Comparison of ENCODE assay signal across 8 cellular contexts in the genomic region with DNA sequence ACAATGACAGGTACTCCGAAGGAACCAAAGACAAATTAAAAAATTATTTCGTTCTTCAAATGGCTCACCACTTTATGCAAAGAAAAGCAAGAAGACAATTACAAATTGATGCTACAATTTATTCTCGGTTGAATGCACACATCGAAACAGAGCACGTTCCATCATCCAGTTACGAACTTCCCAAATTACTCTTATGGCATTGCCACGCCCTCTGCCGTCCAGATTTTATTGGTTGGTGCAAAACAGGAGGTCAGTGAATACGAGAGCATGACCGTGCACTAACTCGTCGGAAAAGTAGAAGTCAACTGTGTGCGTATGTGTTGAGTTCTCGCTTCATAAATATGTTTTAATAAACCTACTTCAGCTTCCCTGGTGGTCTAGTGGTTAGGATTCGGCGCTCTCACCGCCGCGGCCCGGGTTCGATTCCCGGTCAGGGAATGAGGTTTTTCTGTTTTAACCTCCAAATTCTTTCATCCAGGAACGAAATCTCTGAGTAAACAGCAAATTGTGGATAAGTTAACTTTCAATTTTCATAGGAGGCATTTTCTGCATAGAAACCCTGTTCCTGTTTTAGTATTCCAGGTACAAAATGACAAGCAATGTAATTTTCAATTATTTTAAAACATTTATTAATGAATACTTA. TPM values are rescaled to one million over a fixed set of nuclear protein-coding genes. Genes with fewer than 3 reads are reported as not detected.
A peak's percentile ranks its signal among the peaks of the same experiment; 100 is the strongest.
DNase-seq lines count a peak whose midpoint lies in the region; ATAC-seq and TF ChIP-seq lines count a peak whose summit lies in the region.

No MANE protein-coding gene starts in this region.

- TF ChIP-seq RAD21 in HCT116 (IDR thresholded peaks at IDR 0.05; ENCODE audit: low read depth), result peak; percentile 45; the same call in 1 of the 2 replicates

- H3K27ac ChIP-seq in HCT116 (ENCODE audit: low read depth, low read length) (peak overlapping the region; percentile 24; the same call in 1 of the 2 replicates), left ventricle myocardium inferior (replicated peaks) (peak overlapping the region; percentile 79), upper lobe of right lung (peak overlapping the region; percentile 73)

- intact Hi-C loops in HCT116 (cut with micrococcal nuclease) (loop anchor here (1.0 to 10.0 kb wide), 7 partner anchors 29 to 377 kb away; no protein-coding TSS in a partner anchor), left ventricle myocardium inferior (cut with micrococcal nuclease) (loop anchor here (5.0 kb wide), 1 partner anchor 40 kb away; no protein-coding TSS in a partner anchor), upper lobe of right lung (cut with DNase I) (no loop called here)

- no TSS peak for BruUV-seq in HCT116 (replicated peaks; lab: Mats Ljungman, UMichigan)

- RAD21 ChIA-PET in HCT116 (lab: Charles Lee; ENCODE audit: low non-redundant PET in 1 of 2, low total read pairs in 2 of 2, uncharacterized antibody in 2 of 2, unreplicated experiment in 2 of 2), result no interaction called here

- CTCF ChIA-PET in HCT116 (lab: Charles Lee), result interaction anchor here (2.1 kb wide), 1 partner anchor 144 kb away, joined by 6 read pairs; no protein-coding TSS in a partner anchor

- peaks cover 35 to 71% of the 10 kb centered on the region in 2 experiments for H3K4me1 ChIP-seq in HCT116 (ENCODE audit: control insufficient read depth in 1 of 2, insufficient read depth in 2 of 2, low read length in 2 of 2)
- peaks cover 30% of the 10 kb centered on the region for H3K4me1 ChIP-seq in left ventricle myocardium inferior
- H3K4me1 ChIP-seq in upper lobe of right lung, result no peaks in the 10 kb centered on the region

- H3K27ac Mint-ChIP-seq in progenitor cell of endocrine pancreas, result peak overlapping the region; percentile 100

- no peak for TF ChIP-seq POLR2A in HCT116 (IDR thresholded peaks at IDR 0.05; ENCODE audit: borderline replicate concordance, extremely low read depth, insufficient read depth, insufficient read length)

- H3K36me3 ChIP-seq in HCT116 (ENCODE audit: control insufficient read depth in 1 of 2, insufficient read depth in 2 of 2, low read length in 2 of 2), result no peaks in the 10 kb centered on the region
- no peaks in the 10 kb centered on the region for H3K36me3 ChIP-seq in left ventricle myocardium inferior
- no peaks in the 10 kb centered on the region for H3K36me3 ChIP-seq in upper lobe of right lung

- H3K36me3 Mint-ChIP-seq in progenitor cell of endocrine pancreas (ENCODE audit: insufficient read depth), result peaks cover 3% of the 10 kb centered on the region

- H3K27me3 ChIP-seq in HCT116 (ENCODE audit: insufficient read depth, low read length) (no peaks in the 10 kb centered on the region), left ventricle myocardium inferior (ENCODE audit: low read depth) (peaks cover 21% of the 10 kb centered on the region), upper lobe of right lung (peaks cover 10% of the 10 kb centered on the region)

- ATAC-seq in HCT116 (peak; percentile 35), upper lobe of right lung (peak; percentile 81)

- peak overlapping the region; percentile 31 to 56 for H3K4me3 ChIP-seq in HCT116 (replicated peaks in 1 of 2; ENCODE audit: low read depth in 1 of 2, low read length in 2 of 2)
- peak overlapping the region; percentile 75 for H3K4me3 ChIP-seq in left ventricle myocardium inferior
- peak overlapping the region; percentile 83 for H3K4me3 ChIP-seq in upper lobe of right lung

- no peaks in the 10 kb centered on the region for H4K20me1 ChIP-seq in HCT116 (ENCODE audit: insufficient read depth)

- H3K9ac ChIP-seq in HCT116 (ENCODE audit: low read length), result no peak overlapping the region

- peaks cover 3% of the 10 kb centered on the region for H3K9me3 Mint-ChIP-seq in progenitor cell of endocrine pancreas (ENCODE audit: low read depth)

- H2AFZ ChIP-seq in HCT116 (ENCODE audit: low read depth, low read length, poor library complexity, severe bottlenecking), result peak overlapping the region; percentile 24

- H3K9me2 ChIP-seq in HCT116 (ENCODE audit: insufficient read depth), result no peaks in the 10 kb centered on the region

- POLR2A ChIA-PET in HCT116 (lab: Charles Lee), result interaction anchor here (1.5 kb wide), 1 partner anchor 42 kb away, joined by 4 read pairs; no protein-coding TSS in a partner anchor

- peak overlapping the region; percentile 91 for H3K4me3 Mint-ChIP-seq in progenitor cell of endocrine pancreas (ENCODE audit: low read depth)

- H3K79me2 ChIP-seq in HCT116 (ENCODE audit: insufficient read depth, low read length), result no peaks in the 10 kb centered on the region

- peak; percentile 75 for DNase-seq in DMS153 (lab: John Stamatoyannopoulos, UW)
- peak; percentile 91 for DNase-seq in HCT116 (ENCODE audit: low read depth, low spot score)
- DNase-seq in NCI-H1417 (lab: John Stamatoyannopoulos, UW), result peak; percentile 64 to 93 (median 83)
- peak; percentile 28 to 75 (median 52) for DNase-seq in T-helper 1 cell
- peak; percentile 41 for DNase-seq in amniotic stem cell (lab: John Stamatoyannopoulos, UW)
- peak; percentile 66 for DNase-seq in left ventricle myocardium inferior
- peak; percentile 62 for DNase-seq in progenitor cell of endocrine pancreas (ENCODE audit: low spot score, unreplicated experiment)
- DNase-seq in upper lobe of right lung, result peak; percentile 84

- peak overlapping the region; percentile 84 for H3K4me2 ChIP-seq in HCT116 (ENCODE audit: low read length)

- H3K27me3 Mint-ChIP-seq in progenitor cell of endocrine pancreas, result peaks cover 3% of the 10 kb centered on the region

- peaks cover 40% of the 10 kb centered on the region for H3K4me1 Mint-ChIP-seq in progenitor cell of endocrine pancreas (ENCODE audit: low read depth)

- no peaks in the 10 kb centered on the region for H3K9me3 ChIP-seq in HCT116 (ENCODE audit: control insufficient read depth in 1 of 2, insufficient read depth in 1 of 2, low read depth in 1 of 2, low read length in 2 of 2)
- no peaks in the 10 kb centered on the region for H3K9me3 ChIP-seq in left ventricle myocardium inferior (replicated peaks)
- H3K9me3 ChIP-seq in upper lobe of right lung, result no peaks in the 10 kb centered on the region

- TF ChIP-seq CTCF in HCT116 (IDR thresholded peaks at IDR 0.05 in 2 of 3, conservative IDR thresholded peaks at IDR 0.05 in 1 of 3; ENCODE audit: borderline replicate concordance in 1 of 3, insufficient read depth in 1 of 3, low read depth in 2 of 3, low read length in 2 of 3) (no peak), left ventricle myocardium inferior (IDR thresholded peaks at IDR 0.05; ENCODE audit: borderline replicate concordance) (no peak), progenitor cell of endocrine pancreas (IDR thresholded peaks at IDR 0.05; ENCODE audit: unreplicated experiment) (peak; percentile 10), upper lobe of right lung (IDR thresholded peaks at IDR 0.05) (no peak)

TF ChIP-seq in HCT116, 20 proteins besides CTCF, POLR2A, EP300 and RAD21 (continues in another document):
- no peak for TF ChIP-seq CEBPB (IDR thresholded peaks at IDR 0.05; ENCODE audit: low read depth)
- TF ChIP-seq EZH2 (IDR thresholded peaks at IDR 0.05), result no peak
- TF ChIP-seq, protein P1, sequence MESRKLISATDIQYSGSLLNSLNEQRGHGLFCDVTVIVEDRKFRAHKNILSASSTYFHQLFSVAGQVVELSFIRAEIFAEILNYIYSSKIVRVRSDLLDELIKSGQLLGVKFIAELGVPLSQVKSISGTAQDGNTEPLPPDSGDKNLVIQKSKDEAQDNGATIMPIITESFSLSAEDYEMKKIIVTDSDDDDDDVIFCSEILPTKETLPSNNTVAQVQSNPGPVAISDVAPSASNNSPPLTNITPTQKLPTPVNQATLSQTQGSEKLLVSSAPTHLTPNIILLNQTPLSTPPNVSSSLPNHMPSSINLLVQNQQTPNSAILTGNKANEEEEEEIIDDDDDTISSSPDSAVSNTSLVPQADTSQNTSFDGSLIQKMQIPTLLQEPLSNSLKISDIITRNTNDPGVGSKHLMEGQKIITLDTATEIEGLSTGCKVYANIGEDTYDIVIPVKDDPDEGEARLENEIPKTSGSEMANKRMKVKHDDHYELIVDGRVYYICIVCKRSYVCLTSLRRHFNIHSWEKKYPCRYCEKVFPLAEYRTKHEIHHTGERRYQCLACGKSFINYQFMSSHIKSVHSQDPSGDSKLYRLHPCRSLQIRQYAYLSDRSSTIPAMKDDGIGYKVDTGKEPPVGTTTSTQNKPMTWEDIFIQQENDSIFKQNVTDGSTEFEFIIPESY (IDR thresholded peaks at IDR 0.05; ENCODE audit: extremely low read depth, insufficient replicate concordance, low read length), result peak; percentile 34
- TF ChIP-seq SRF (IDR thresholded peaks at IDR 0.05; ENCODE audit: low read depth), result peak; percentile 5; the same call in 1 of the 2 replicates
- TF ChIP-seq EGR1 (IDR thresholded peaks at IDR 0.05; ENCODE audit: low read depth), result no peak; the same call in 1 of the 2 replicates
- 0 out of 2 replicates have a peak, but pooled peaks have one; percentile 3 for TF ChIP-seq SP1 (IDR thresholded peaks at IDR 0.05; ENCODE audit: low read depth)
- TF ChIP-seq, protein P2, sequence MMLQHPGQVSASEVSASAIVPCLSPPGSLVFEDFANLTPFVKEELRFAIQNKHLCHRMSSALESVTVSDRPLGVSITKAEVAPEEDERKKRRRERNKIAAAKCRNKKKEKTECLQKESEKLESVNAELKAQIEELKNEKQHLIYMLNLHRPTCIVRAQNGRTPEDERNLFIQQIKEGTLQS (IDR thresholded peaks at IDR 0.05), result peak; percentile 99
- no peak; the same call in 1 of the 2 replicates for TF ChIP-seq ELF1 (IDR thresholded peaks at IDR 0.05; ENCODE audit: borderline replicate concordance, low read depth)
- no peak for TF ChIP-seq SIN3A (IDR thresholded peaks at IDR 0.05; ENCODE audit: low read depth)
- TF ChIP-seq, protein P3, sequence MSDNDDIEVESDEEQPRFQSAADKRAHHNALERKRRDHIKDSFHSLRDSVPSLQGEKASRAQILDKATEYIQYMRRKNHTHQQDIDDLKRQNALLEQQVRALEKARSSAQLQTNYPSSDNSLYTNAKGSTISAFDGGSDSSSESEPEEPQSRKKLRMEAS (IDR thresholded peaks at IDR 0.05), result peak; percentile 25; the same call in 1 of the 2 replicates
- no peak for TF ChIP-seq EZH2phosphoT487 (IDR thresholded peaks at IDR 0.05; ENCODE audit: borderline replicate concordance)
- TF ChIP-seq CBX3 (IDR thresholded peaks at IDR 0.05; ENCODE audit: low read depth), result no peak; the same call in none of the 2 replicates
- no peak for TF ChIP-seq POLR2AphosphoS5 (IDR thresholded peaks at IDR 0.05; ENCODE audit: low read depth, low read length)
- TF ChIP-seq YY1 (IDR thresholded peaks at IDR 0.05; ENCODE audit: extremely low read depth, insufficient replicate concordance, low read depth, low read length), result no peak
- no peak for TF ChIP-seq ZFX (IDR thresholded peaks at IDR 0.05)

RNA-seq across cellular contexts. Expression of a gene that starts 23.2 kb away (rescaled TPM):
- total RNA-seq in HCT116 (2021; ENCODE audit: unreplicated experiment) (not detected), left ventricle myocardium inferior (0.36 TPM), progenitor cell of endocrine pancreas (0.91 and 1.4 TPM in 2 replicates), upper lobe of right lung (1.8 TPM)
- not detected in 2 replicates for polyA plus RNA-seq in HCT116 (2012)

RNA-seq across cellular contexts. Expression of a gene that starts 58.2 kb away (rescaled TPM):
- total RNA-seq in HCT116 (2021; ENCODE audit: unreplicated experiment) (62.5 TPM), left ventricle myocardium inferior (17.8 TPM), progenitor cell of endocrine pancreas (91.8 and 97.3 TPM in 2 replicates), upper lobe of right lung (49.9 TPM)
- polyA plus RNA-seq in HCT116 (2012), result 40.8 and 45.8 TPM in 2 replicates

Comparison
In these comparisons a context has a peak if more than half of its experiments do, and no peak if none do; other contexts are left out.
1. Peak in every context shown above with its lines: DNase-seq, ATAC-seq, H3K4me3 ChIP-seq and H3K27ac ChIP-seq.
2. DNase-seq: peak in every context shown above with its lines; median percentile 91 in HCT116; 84 in upper lobe of right lung; 83 in NCI-H1417; 75 in DMS153; 66 in left ventricle myocardium inferior; 62 in progenitor cell of endocrine pancreas; 52 in T-helper 1 cell; 41 in amniotic stem cell.
3. H3K27ac ChIP-seq: peak in every context shown above with its lines; median percentile 79 in left ventricle myocardium inferior; 73 in upper lobe of right lung; 24 in HCT116.